ENCODE assay signal across 18 cellular contexts in genomic region chr16:10813123-10813455, GRCh38. TPM values are rescaled to one million over a fixed set of nuclear protein-coding genes. Genes with fewer than 3 reads are reported as not detected.
DNase-seq lines count a peak whose midpoint lies in the region; ATAC-seq, FAIRE-seq and TF ChIP-seq lines count a peak whose summit lies in the region.
"Had no signal": no experiment of that assay in that cellular context is flagged by ENCODE, and none has a peak within 500 bp of the region (broad histone marks: within the 10 kb centered on the region; RNA-seq: fewer than 3 reads in every experiment).

No MANE protein-coding gene starts in this region.

- no peaks in the 10 kb centered on the region for H4K20me1 ChIP-seq in BLaER1 treated with 17β-estradiol and CSF1 and Interleukin-3, amounts not matched to agents 10 nM and 100 nM
- no peaks in the 10 kb centered on the region for H4K20me1 ChIP-seq in OCI-LY3 (ENCODE audit: insufficient read depth, low read length)
- no peaks in the 10 kb centered on the region for H4K20me1 ChIP-seq in osteoblast (ENCODE audit: insufficient read depth, low read length)

- peak overlapping the region; percentile 38 to 76 (median 63) for H3K4me2 ChIP-seq in BLaER1 treated with 17β-estradiol and CSF1 and Interleukin-3, amounts not matched to agents 10 nM and 100 nM
- H3K4me2 ChIP-seq in OCI-LY3 (ENCODE audit: low read length) (peak overlapping the region; percentile 78), osteoblast (ENCODE audit: insufficient read depth, low read length) (peak overlapping the region; percentile 67)
- H3K4me2 ChIP-seq: PC-9 had no signal

- no peaks in the 10 kb centered on the region for H3K36me3 ChIP-seq in BLaER1 treated with 17β-estradiol and CSF1 and Interleukin-3, amounts not matched to agents 10 nM and 100 nM
- peaks cover 3% of the 10 kb centered on the region for H3K36me3 ChIP-seq in OCI-LY3 (replicated peaks; ENCODE audit: low read depth, low read length)
- no peaks in the 10 kb centered on the region for H3K36me3 ChIP-seq in osteoblast (ENCODE audit: insufficient read depth, low read length)
- no peaks in the 10 kb centered on the region for H3K36me3 ChIP-seq in left ventricle myocardium inferior

- TF ChIP-seq CTCF in OCI-LY3 (IDR thresholded peaks at IDR 0.05; ENCODE audit: low read depth, low read length) (no peak), osteoblast (IDR thresholded peaks at IDR 0.05; ENCODE audit: extremely low read depth, low read depth, low read length) (no peak), left ventricle myocardium inferior (IDR thresholded peaks at IDR 0.05; ENCODE audit: borderline replicate concordance) (no peak)

- peak; percentile 61 for FAIRE-seq in GM12892 (lab: Jason Lieb, UNC)

- no peak for TF ChIP-seq POLR2A in GM12892 (IDR thresholded peaks at IDR 0.05; ENCODE audit: low read depth, low read length)

- no peak overlapping the region for H3K4me3 ChIP-seq in BLaER1 treated with 17β-estradiol and CSF1 and Interleukin-3, amounts not matched to agents 10 nM and 100 nM
- H3K4me3 ChIP-seq in OCI-LY3 (ENCODE audit: low read length): peak overlapping the region; percentile 56
- no peak overlapping the region for H3K4me3 ChIP-seq in osteoblast (ENCODE audit: insufficient read depth, low read length)
- H3K4me3 ChIP-seq in left ventricle myocardium inferior: no peak overlapping the region
- H3K4me3 ChIP-seq: PC-9, SK-N-MC had no signal

- H3K27me3 ChIP-seq in BLaER1 treated with 17β-estradiol and CSF1 and Interleukin-3, amounts not matched to agents 10 nM and 100 nM: no peaks in the 10 kb centered on the region
- H3K27me3 ChIP-seq in OCI-LY3 (ENCODE audit: low read depth, low read length) (no peaks in the 10 kb centered on the region), osteoblast (ENCODE audit: insufficient read depth, low read length) (peaks cover 6% of the 10 kb centered on the region), left ventricle myocardium inferior (ENCODE audit: low read depth) (peaks cover 2% of the 10 kb centered on the region)

- no peak for ATAC-seq in GM21786 (IDR thresholded peaks at IDR 0.05; ENCODE audit: unreplicated experiment)

- intact Hi-C loops in left ventricle myocardium inferior (cut with micrococcal nuclease): no loop called here

- no peak overlapping the region for H2AFZ ChIP-seq in OCI-LY3 (ENCODE audit: low read depth, low read length)
- H2AFZ ChIP-seq in osteoblast (ENCODE audit: low read length): no peak overlapping the region
- H2AFZ ChIP-seq: PC-9 had no signal

- no peaks in the 10 kb centered on the region for H3K79me2 ChIP-seq in OCI-LY3 (ENCODE audit: low read length)
- no peaks in the 10 kb centered on the region for H3K79me2 ChIP-seq in osteoblast (ENCODE audit: insufficient read depth, low read length)

- DNase-seq in GM12892 (ENCODE audit: insufficient read length) (no peak), osteoblast (ENCODE audit: insufficient read length, low spot score, missing footprints) (no peak), DMS79 treated with DMSO at 0.1 percent for 48 hours (lab: John Stamatoyannopoulos, UW) (no peak), left ventricle myocardium inferior (no peak)
- DNase-seq: C1 segment of cervical spinal cord, DMS 273 treated with DMSO at 0.1 percent for 48 hours, EL, HCEC 1CT, IMR-90, NCI-H1436 treated with DMSO at 0.1 percent for 48 hours, NCI-H2081 treated with DMSO at 0.1 percent for 48 hours, NCI-H524 treated with DMSO at 0.1 percent for 48 hours, PC-9 had no signal

- H3K27ac ChIP-seq in BLaER1 treated with 17β-estradiol and CSF1 and Interleukin-3, amounts not matched to agents 10 nM and 100 nM: peak overlapping the region in 9 of 11 experiments; percentile 2 to 51 (median 18); a peak in 10 of 22 replicates
- H3K27ac ChIP-seq in OCI-LY3 (ENCODE audit: low read length) (peak overlapping the region; percentile 97), osteoblast (ENCODE audit: low read depth, low read length) (no peak overlapping the region), left ventricle myocardium inferior (replicated peaks) (no peak overlapping the region)
- H3K27ac ChIP-seq: PC-9, SK-N-MC had no signal

- H3K4me1 ChIP-seq in BLaER1 treated with 17β-estradiol and CSF1 and Interleukin-3, amounts not matched to agents 10 nM and 100 nM: peaks cover 29 to 56% (median 44%) of the 10 kb centered on the region in 10 experiments
- peaks cover 76% of the 10 kb centered on the region for H3K4me1 ChIP-seq in OCI-LY3 (ENCODE audit: low read length)
- H3K4me1 ChIP-seq in osteoblast (ENCODE audit: insufficient read depth, low read length): no peaks in the 10 kb centered on the region
- H3K4me1 ChIP-seq in left ventricle myocardium inferior: no peaks in the 10 kb centered on the region

- peak overlapping the region in 3 of 11 experiments; percentile 7 to 40 (median 36); a peak in 4 of 22 replicates for H3K9ac ChIP-seq in BLaER1 treated with 17β-estradiol and CSF1 and Interleukin-3, amounts not matched to agents 10 nM and 100 nM
- H3K9ac ChIP-seq in OCI-LY3 (ENCODE audit: low read length): peak overlapping the region; percentile 67

- peaks cover 0 to 20% (median 3%) of the 10 kb centered on the region in 11 experiments; a peak in 8 of 22 replicates for H3K9me3 ChIP-seq in BLaER1 treated with 17β-estradiol and CSF1 and Interleukin-3, amounts not matched to agents 10 nM and 100 nM (replicated peaks in 1 of 11)
- H3K9me3 ChIP-seq in OCI-LY3 (ENCODE audit: insufficient read depth, low read length) (0 out of 2 replicates have a peak, but pooled peaks cover 3% of the 10 kb centered on the region), osteoblast (ENCODE audit: low read depth, low read length) (no peaks in the 10 kb centered on the region), left ventricle myocardium inferior (replicated peaks) (no peaks in the 10 kb centered on the region)

RNA-seq across cellular contexts. Expression of gene TVP23A, which starts 5.5 kb away (rescaled TPM):
- 20.1 TPM for polyA plus RNA-seq in GM12892 (2012; ENCODE audit: missing spikeins)
- total RNA-seq in osteoblast (under 0.01 TPM in 1 of 2 replicates, not detected in the other), left ventricle myocardium inferior (0.22 TPM)
- total RNA-seq: IMR-90, PC-9 had no signal
- polyA plus RNA-seq: AG04450, IMR-90 had no signal

Comparison
In these comparisons a context has a peak if more than half of its experiments do, and no peak if none do; other contexts are left out.
1. H3K27ac ChIP-seq: peak in BLaER1 treated with 17β-estradiol and CSF1 and Interleukin-3, amounts not matched to agents 10 nM and 100 nM (9 of 11) and OCI-LY3 (single experiment); none in osteoblast (single experiment) and left ventricle myocardium inferior (single experiment).
2. Peak in every context shown above with its lines, with median percentiles within 50 percentile points of each other: H3K4me2 ChIP-seq.